8 cellular contexts compared by ENCODE assay signal in genomic region chr11:128733440-128734115, GRCh38. TPM values are rescaled to one million over a fixed set of nuclear protein-coding genes. Genes with fewer than 3 reads are reported as not detected.
DNase-seq lines count a peak whose midpoint lies in the region; ATAC-seq and TF ChIP-seq lines count a peak whose summit lies in the region.

No MANE protein-coding gene starts in this region.

- WGBS in stomach, 5 donors, result 42 to 63% (median 57%) methylated on average over 9 of the region's 9 CpGs

- peak overlapping the region in 2 of 5 donors; percentile 32 to 52 for H3K27ac ChIP-seq in stomach

- TF ChIP-seq EP300 in stomach (IDR thresholded peaks at IDR 0.05), result no peak

- ATAC-seq in GM18519 (IDR thresholded peaks at IDR 0.05; ENCODE audit: low FRiP score, unreplicated experiment), result peak; percentile 24
- peak; percentile 26 for ATAC-seq in HG02610 (IDR thresholded peaks at IDR 0.05; ENCODE audit: unreplicated experiment)
- ATAC-seq in WTC11, result peak; percentile 96

- CTCF ChIA-PET in WTC11 (lab: Charles Lee), result interaction anchor here (1.1 to 1.7 kb wide), 6 partner anchors 22 to 150 kb away, joined by 3 to 9 read pairs (median 4); no protein-coding TSS in a partner anchor

- H3K4me3 Mint-ChIP-seq in WTC11, result peak overlapping the region; percentile 58

- no peaks in the 10 kb centered on the region for H3K36me3 Mint-ChIP-seq in WTC11

- H3K27ac Mint-ChIP-seq in WTC11, result peak overlapping the region; percentile 96

- intact Hi-C loops in stomach (cut with DNase I; ENCODE audit: low total_unique reads), result no loop called here

- no peak overlapping the region for H3K4me3 ChIP-seq in stomach

- H3K4me1 ChIP-seq in stomach, result peaks cover 4 to 90% (median 19%) of the 10 kb centered on the region in 4 donors

- POLR2A ChIA-PET in WTC11 (lab: Charles Lee), result no interaction called here

- no peaks in the 10 kb centered on the region for H3K27me3 ChIP-seq in stomach

- H3K9me3 ChIP-seq in stomach, result no peaks in the 10 kb centered on the region

- TF ChIP-seq CTCF in WTC11 (IDR thresholded peaks at IDR 0.05) (no peak), stomach (IDR thresholded peaks at IDR 0.05) (no peak)

- peak; percentile 57 for DNase-seq in WTC11 (ENCODE audit: low spot score)
- DNase-seq in left kidney (ENCODE audit: low read depth, low spot score), result peak; percentile 49
- DNase-seq in stomach, result no peak
- DNase-seq in DMS153 treated with DMSO at 0.1 percent for 48 hours (lab: John Stamatoyannopoulos, UW; ENCODE audit: unreplicated experiment), result no peak
- DNase-seq in cortex of kidney (lab: John Stamatoyannopoulos, UW), result no peak
- DNase-seq in AG20443 (ENCODE audit: low spot score), result no peak

- peaks cover 22% of the 10 kb centered on the region for H3K27me3 Mint-ChIP-seq in WTC11 (ENCODE audit: low read depth)

- H3K36me3 ChIP-seq in stomach, result no peaks in the 10 kb centered on the region

- H3K9me3 Mint-ChIP-seq in WTC11, result no peaks in the 10 kb centered on the region

- TF ChIP-seq POLR2A in stomach (IDR thresholded peaks at IDR 0.05), result no peak

- H3K4me1 Mint-ChIP-seq in WTC11, result peaks cover 78% of the 10 kb centered on the region

TF ChIP-seq in WTC11, 78 proteins besides CTCF, POLR2A, EP300 and RAD21 (continues in another document):
- TF ChIP-seq ETV6 (CRISPR knock-in tag; IDR thresholded peaks at IDR 0.05) (peak; percentile 83; the same call in 1 of the 2 replicates), GRHL2 (CRISPR knock-in tag; IDR thresholded peaks at IDR 0.05; ENCODE audit: insufficient replicate concordance, severe bottlenecking) (no peak), ZNF232 (CRISPR knock-in tag; IDR thresholded peaks at IDR 0.05) (no peak), ZBTB21 (CRISPR knock-in tag; IDR thresholded peaks at IDR 0.05; ENCODE audit: borderline replicate concordance) (peak; percentile 70; the same call in 1 of the 2 replicates), TP53 (CRISPR knock-in tag; IDR thresholded peaks at IDR 0.05) (0 out of 2 replicates have a peak, but pooled peaks have one; percentile 38), FOXP4 (CRISPR knock-in tag; IDR thresholded peaks at IDR 0.05) (peak; percentile 64), CREB1 (CRISPR knock-in tag; IDR thresholded peaks at IDR 0.05) (no peak), AFF4 (CRISPR knock-in tag; IDR thresholded peaks at IDR 0.05; ENCODE audit: borderline replicate concordance) (peak; percentile 82; the same call in 1 of the 2 replicates), NR3C1 (CRISPR knock-in tag; conservative IDR thresholded peaks at IDR 0.05; ENCODE audit: low read depth) (0 out of 2 replicates have a peak, but pooled peaks have one; percentile 28), CREM (CRISPR knock-in tag; IDR thresholded peaks at IDR 0.05) (peak; percentile 55; the same call in 1 of the 2 replicates), ZNF263 (CRISPR knock-in tag; IDR thresholded peaks at IDR 0.05; ENCODE audit: low read depth) (no peak), ZNF281 (CRISPR knock-in tag; IDR thresholded peaks at IDR 0.05) (peak; percentile 52; the same call in 1 of the 2 replicates), SMAD3 (CRISPR knock-in tag; IDR thresholded peaks at IDR 0.05; ENCODE audit: borderline replicate concordance) (no peak), ZNF317 (CRISPR knock-in tag; IDR thresholded peaks at IDR 0.05; ENCODE audit: borderline replicate concordance, low read depth) (no peak), FOXK1 (CRISPR knock-in tag; IDR thresholded peaks at IDR 0.05) (peak; percentile 64), ZNF416 (CRISPR knock-in tag; IDR thresholded peaks at IDR 0.05) (no peak), PRRX2 (CRISPR knock-in tag; IDR thresholded peaks at IDR 0.05) (no peak), CBFB (CRISPR knock-in tag; IDR thresholded peaks at IDR 0.05; ENCODE audit: low read depth) (peak; percentile 76; the same call in 1 of the 2 replicates)
- TF ChIP-seq, protein P1, sequence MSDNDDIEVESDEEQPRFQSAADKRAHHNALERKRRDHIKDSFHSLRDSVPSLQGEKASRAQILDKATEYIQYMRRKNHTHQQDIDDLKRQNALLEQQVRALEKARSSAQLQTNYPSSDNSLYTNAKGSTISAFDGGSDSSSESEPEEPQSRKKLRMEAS (CRISPR knock-in tag; IDR thresholded peaks at IDR 0.05), result peak; percentile 93
- TF ChIP-seq, protein P2, sequence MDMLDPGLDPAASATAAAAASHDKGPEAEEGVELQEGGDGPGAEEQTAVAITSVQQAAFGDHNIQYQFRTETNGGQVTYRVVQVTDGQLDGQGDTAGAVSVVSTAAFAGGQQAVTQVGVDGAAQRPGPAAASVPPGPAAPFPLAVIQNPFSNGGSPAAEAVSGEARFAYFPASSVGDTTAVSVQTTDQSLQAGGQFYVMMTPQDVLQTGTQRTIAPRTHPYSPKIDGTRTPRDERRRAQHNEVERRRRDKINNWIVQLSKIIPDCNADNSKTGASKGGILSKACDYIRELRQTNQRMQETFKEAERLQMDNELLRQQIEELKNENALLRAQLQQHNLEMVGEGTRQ (CRISPR knock-in tag; IDR thresholded peaks at IDR 0.05), result peak; percentile 79
- TF ChIP-seq, protein P3, sequence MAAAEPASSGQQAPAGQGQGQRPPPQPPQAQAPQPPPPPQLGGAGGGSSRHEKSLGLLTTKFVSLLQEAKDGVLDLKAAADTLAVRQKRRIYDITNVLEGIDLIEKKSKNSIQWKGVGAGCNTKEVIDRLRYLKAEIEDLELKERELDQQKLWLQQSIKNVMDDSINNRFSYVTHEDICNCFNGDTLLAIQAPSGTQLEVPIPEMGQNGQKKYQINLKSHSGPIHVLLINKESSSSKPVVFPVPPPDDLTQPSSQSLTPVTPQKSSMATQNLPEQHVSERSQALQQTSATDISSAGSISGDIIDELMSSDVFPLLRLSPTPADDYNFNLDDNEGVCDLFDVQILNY (CRISPR knock-in tag; IDR thresholded peaks at IDR 0.05), result 0 out of 2 replicates have a peak, but pooled peaks have one; percentile 60

RNA-seq across cellular contexts. Expression of gene FLI1, which starts 39.7 kb away (rescaled TPM):
- total RNA-seq in WTC11 (2021) (0.39 to 0.63 TPM (median 0.44 TPM) in 3 replicates), stomach (10 to 100 TPM in 3 of 5 donors, 1 to 10 TPM in 1, under 1 TPM in 1; 0.87 to 39.7 (median 13.0) TPM)
- polyA plus RNA-seq in stomach, result 1 to 10 TPM; 2.4 to 4.0 (median 3.6) TPM

Comparison
In these comparisons a context has a peak if more than half of its experiments do, and no peak if none do; other contexts are left out.
1. ATAC-seq: peak in every context shown above with its lines; median percentile 96 in WTC11; 26 in HG02610; 24 in GM18519.
2. DNase-seq: peak in WTC11 (single experiment) and left kidney (single experiment); none in stomach (single experiment), DMS153 treated with DMSO at 0.1 percent for 48 hours (single experiment), cortex of kidney (single experiment) and AG20443 (single experiment).